ENCODE assay signal across 13 cellular contexts in genomic region chr21:31666445-31667010, GRCh38. TPM values are rescaled to one million over a fixed set of nuclear protein-coding genes. Genes with fewer than 3 reads are reported as not detected.
DNase-seq lines count a peak whose midpoint lies in the region; ATAC-seq and TF ChIP-seq lines count a peak whose summit lies in the region.
"Had no signal": no experiment of that assay in that cellular context is flagged by ENCODE, and none has a peak within 500 bp of the region (broad histone marks: within the 10 kb centered on the region; RNA-seq: fewer than 3 reads in every experiment).

No MANE protein-coding gene starts in this region.

- H3K4me1 Mint-ChIP-seq in CD4-positive, CD25-positive, alpha-beta regulatory T cell = peaks cover 45 to 73% (median 60%) of the 10 kb centered on the region in 4 donors
- H3K4me1 Mint-ChIP-seq in GM23338 = peaks cover 60% of the 10 kb centered on the region
- H3K4me1 Mint-ChIP-seq in T-cell = peaks cover 55 to 72% (median 69%) of the 10 kb centered on the region in 3 donors

- H3K9me3 Mint-ChIP-seq in CD4-positive, CD25-positive, alpha-beta regulatory T cell = no peaks in the 10 kb centered on the region
- H3K9me3 Mint-ChIP-seq in GM23338 = no peaks in the 10 kb centered on the region
- no peaks in the 10 kb centered on the region for H3K9me3 Mint-ChIP-seq in T-cell
- H3K9me3 Mint-ChIP-seq: nephron had no signal

- H3K79me2 ChIP-seq in GM23338 (replicated peaks; ENCODE audit: insufficient read depth) = peaks cover 47% of the 10 kb centered on the region

- intact Hi-C loops in head of caudate nucleus (cut with DNase I) = no loop called here

- no peaks in the 10 kb centered on the region for H3K9me3 ChIP-seq in CD4-positive, CD25-positive, alpha-beta regulatory T cell (ENCODE audit: control insufficient read depth in 2 of 2, low read length in 2 of 2)
- H3K9me3 ChIP-seq in effector memory CD4-positive, alpha-beta T cell (ENCODE audit: control insufficient read depth, low read length) = no peaks in the 10 kb centered on the region
- H3K9me3 ChIP-seq: BLaER1, left ventricle myocardium inferior had no signal

- no peaks in the 10 kb centered on the region for H3K27me3 ChIP-seq in CD4-positive, CD25-positive, alpha-beta regulatory T cell (ENCODE audit: control insufficient read depth, insufficient read depth, low read length)
- no peaks in the 10 kb centered on the region for H3K27me3 ChIP-seq in GM23338 (ENCODE audit: insufficient read depth)
- no peaks in the 10 kb centered on the region for H3K27me3 ChIP-seq in effector memory CD4-positive, alpha-beta T cell (replicated peaks; ENCODE audit: control insufficient read depth, insufficient read depth, low read length, poor library complexity, severe bottlenecking)
- H3K27me3 ChIP-seq: BLaER1 had no signal

- TF ChIP-seq CTCF in GM23338 (conservative IDR thresholded peaks at IDR 0.05; ENCODE audit: low read depth in 2 of 2) = no peak

- H4K20me1 ChIP-seq in GM23338 (replicated peaks; ENCODE audit: insufficient read depth) = peaks cover 23% of the 10 kb centered on the region

- H3K9me2 ChIP-seq in GM23338 (ENCODE audit: insufficient read depth) = no peaks in the 10 kb centered on the region

- H3K4me3 Mint-ChIP-seq in CD4-positive, CD25-positive, alpha-beta regulatory T cell = peak overlapping the region; percentile 36 to 62 (median 46)
- H3K4me3 Mint-ChIP-seq in GM23338 (no peak overlapping the region), T-cell (peak overlapping the region in 1 of 3 donors; percentile 37)
- H3K4me3 Mint-ChIP-seq: nephron had no signal

- CTCF ChIA-PET in T-cell (lab: Charles Lee) = interaction anchor here in 1 of 2 donors (0.7 kb wide), 2 partner anchors 21 to 472 kb away, joined by 4 read pairs; no protein-coding TSS in a partner anchor

- peak overlapping the region; percentile 48 for H3K27ac ChIP-seq in CD4-positive, CD25-positive, alpha-beta regulatory T cell (ENCODE audit: insufficient read depth, low read length, poor library complexity, severe bottlenecking)
- H3K27ac ChIP-seq in GM23338 (ENCODE audit: low read depth) = peak overlapping the region; percentile 13
- peak overlapping the region; percentile 7 for H3K27ac ChIP-seq in effector memory CD4-positive, alpha-beta T cell (ENCODE audit: insufficient read depth, low read length, poor library complexity, severe bottlenecking)
- H3K27ac ChIP-seq: BLaER1, left ventricle myocardium inferior had no signal

- no peaks in the 10 kb centered on the region for H3K27me3 Mint-ChIP-seq in CD4-positive, CD25-positive, alpha-beta regulatory T cell
- peaks cover 2% of the 10 kb centered on the region for H3K27me3 Mint-ChIP-seq in GM23338 (ENCODE audit: insufficient read depth, low read depth, poor library complexity)
- H3K27me3 Mint-ChIP-seq in T-cell = no peaks in the 10 kb centered on the region

- peaks cover 56% of the 10 kb centered on the region for H3K4me1 ChIP-seq in CD4-positive, CD25-positive, alpha-beta regulatory T cell (ENCODE audit: control insufficient read depth, insufficient read depth, low read length, poor library complexity, severe bottlenecking)
- peaks cover 27% of the 10 kb centered on the region for H3K4me1 ChIP-seq in GM23338 (ENCODE audit: insufficient read depth)
- peaks cover 16% of the 10 kb centered on the region for H3K4me1 ChIP-seq in effector memory CD4-positive, alpha-beta T cell (ENCODE audit: control insufficient read depth, insufficient read depth, low read length, poor library complexity, severe bottlenecking)

- H3K36me3 Mint-ChIP-seq in CD4-positive, CD25-positive, alpha-beta regulatory T cell = peaks cover 48% of the 10 kb centered on the region
- H3K36me3 Mint-ChIP-seq in GM23338 (ENCODE audit: low read depth) (peaks cover 71% of the 10 kb centered on the region), T-cell (peaks cover 54% of the 10 kb centered on the region)

- no peak for DNase-seq in CD4-positive, CD25-positive, alpha-beta regulatory T cell
- no peak for DNase-seq in GM23338 (ENCODE audit: low spot score)
- DNase-seq in T-cell = no peak
- no peak for DNase-seq in effector memory CD4-positive, alpha-beta T cell
- DNase-seq in head of caudate nucleus = no peak
- DNase-seq in NCI-H2196 treated with DMSO at 0.1 percent for 48 hours (lab: John Stamatoyannopoulos, UW; ENCODE audit: unreplicated experiment) = no peak
- DNase-seq: Kasumi-1, left ventricle myocardium inferior, NCI-H187 treated with DMSO at 0.1 percent for 48 hours had no signal

- H3K36me3 ChIP-seq in CD4-positive, CD25-positive, alpha-beta regulatory T cell (ENCODE audit: control insufficient read depth, insufficient read depth, low read length) = peaks cover 71% of the 10 kb centered on the region
- H3K36me3 ChIP-seq in GM23338 (ENCODE audit: insufficient read depth) = peaks cover 20% of the 10 kb centered on the region; the same call in 1 of the 2 replicates
- peaks cover 60% of the 10 kb centered on the region for H3K36me3 ChIP-seq in effector memory CD4-positive, alpha-beta T cell (ENCODE audit: control insufficient read depth, insufficient read depth, low read length)

- H3K4me3 ChIP-seq in CD4-positive, CD25-positive, alpha-beta regulatory T cell (ENCODE audit: low read depth, low read length) = peak overlapping the region; percentile 2
- no peak overlapping the region for H3K4me3 ChIP-seq in GM23338
- H3K4me3 ChIP-seq in effector memory CD4-positive, alpha-beta T cell (ENCODE audit: insufficient read depth, low read depth, low read length, poor library complexity, severe bottlenecking) = no peak overlapping the region
- H3K4me3 ChIP-seq: BLaER1, left ventricle myocardium inferior had no signal

- POLR2A ChIA-PET in T-cell (lab: Charles Lee) = interaction anchor here (0.7 to 0.9 kb wide), 2 partner anchors 9 to 607 kb away, joined by 3 to 13 read pairs; no protein-coding TSS in a partner anchor

- no peak overlapping the region for H2AFZ ChIP-seq in GM23338

- no peak for ATAC-seq in CD4-positive, CD25-positive, alpha-beta regulatory T cell (ENCODE audit: low read depth in 2 of 2)
- no peak for ATAC-seq in GM23338
- ATAC-seq in T-cell (replicated peaks in 1 of 4) = no peak
- no peak for ATAC-seq in HG02973 (IDR thresholded peaks at IDR 0.05; ENCODE audit: unreplicated experiment)
- ATAC-seq in SK-N-SH treated with all-trans-retinoic acid at 6 μM for 48 hours = no peak

- no peaks in the 10 kb centered on the region for H3F3A ChIP-seq in GM23338 (replicated peaks; ENCODE audit: low read depth)

- no peak overlapping the region for H3K4me2 ChIP-seq in GM23338
- H3K4me2 ChIP-seq: BLaER1 had no signal

- H3K27ac Mint-ChIP-seq in CD4-positive, CD25-positive, alpha-beta regulatory T cell = peak overlapping the region; percentile 14 to 69 (median 48)
- peak overlapping the region; percentile 77 for H3K27ac Mint-ChIP-seq in GM23338
- peak overlapping the region; percentile 73 for H3K27ac Mint-ChIP-seq in T-cell

TF ChIP-seq in GM23338, 12 proteins besides CTCF, POLR2A, EP300 and RAD21 (continues in another document):
- TF ChIP-seq STAT1 (IDR thresholded peaks at IDR 0.05; ENCODE audit: unreplicated experiment) = no peak
- no peak for TF ChIP-seq POLR2AphosphoS5 (IDR thresholded peaks at IDR 0.05; ENCODE audit: low read depth)
- TF ChIP-seq CREB1 (CRISPR knock-in tag; IDR thresholded peaks at IDR 0.05; ENCODE audit: low read depth) = no peak
- no peak for TF ChIP-seq NANOG (IDR thresholded peaks at IDR 0.05; ENCODE audit: borderline replicate concordance)
- TF ChIP-seq EZH2phosphoT487 (IDR thresholded peaks at IDR 0.05; ENCODE audit: unreplicated experiment) = no peak
- no peak for TF ChIP-seq ZNF114 (CRISPR knock-in tag; IDR thresholded peaks at IDR 0.05)

TF ChIP-seq in SK-N-SH treated with all-trans-retinoic acid at 6 μM for 48 hours, 23 proteins besides CTCF, POLR2A, EP300 and RAD21 (continues in another document):
- TF ChIP-seq POU6F1 (CRISPR knock-in tag; IDR thresholded peaks at IDR 0.05; ENCODE audit: borderline replicate concordance, low read depth) (no peak), ZC3H10 (CRISPR knock-in tag; IDR thresholded peaks at IDR 0.05) (no peak), PATZ1 (CRISPR knock-in tag; IDR thresholded peaks at IDR 0.05; ENCODE audit: borderline replicate concordance) (no peak), ARNTL (CRISPR knock-in tag; IDR thresholded peaks at IDR 0.05; ENCODE audit: borderline replicate concordance, low read depth) (no peak), ZNF70 (CRISPR knock-in tag; IDR thresholded peaks at IDR 0.05) (no peak), ZFP30 (CRISPR knock-in tag; IDR thresholded peaks at IDR 0.05) (no peak), GLIS3 (CRISPR knock-in tag; IDR thresholded peaks at IDR 0.05) (no peak), SNAI2 (CRISPR knock-in tag; IDR thresholded peaks at IDR 0.05) (no peak)

RNA-seq across cellular contexts. Expression of gene SOD1, which starts 7.0 kb away (rescaled TPM):
- total RNA-seq in CD4-positive, CD25-positive, alpha-beta regulatory T cell = 164 TPM
- polyA plus RNA-seq in CD4-positive, CD25-positive, alpha-beta regulatory T cell = 100 to 1,000 TPM; 785 to 914 (median 844) TPM
- total RNA-seq in GM23338 (2014; rRNA removed; shearing (Covaris generic)) = 123 and 126 TPM in 2 replicates
- 454 and 469 TPM in 2 replicates for polyA plus RNA-seq in GM23338 (2016; fragmentation: Nextera tagmentation; extraction: Ambion mirVana)
- total RNA-seq in T-cell = 100 to 1,000 TPM; 143 to 167 (median 152) TPM
